In the genomic region with DNA sequence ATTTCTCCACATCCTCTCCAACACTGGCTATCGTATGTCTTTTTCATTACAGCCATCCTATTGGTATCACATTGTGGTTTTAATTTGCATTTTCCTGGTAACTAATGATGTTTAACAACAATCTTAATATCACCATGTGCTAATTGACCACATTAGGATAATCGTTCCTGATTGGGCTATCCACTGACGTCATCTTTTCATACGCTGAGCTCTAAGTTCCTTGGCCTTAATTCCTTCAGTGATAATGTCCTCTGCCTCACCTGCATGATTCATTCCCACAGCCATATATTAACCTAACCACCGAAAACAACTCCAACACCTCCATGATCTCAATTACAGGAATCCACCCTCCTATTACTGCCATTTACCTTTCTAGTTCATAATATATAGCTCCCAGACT, we compare ENCODE assay signal across 2 cellular contexts.
A peak's percentile ranks its signal among the peaks of the same experiment; 100 is the strongest.
TF ChIP-seq lines count a peak whose summit lies in the region.

No MANE protein-coding gene starts in this region.

TF ChIP-seq in HepG2, 621 proteins besides CTCF, POLR2A, EP300 and RAD21 (continued from another document):
- no peak for TF ChIP-seq ZNF552 (CRISPR knock-in tag; IDR thresholded peaks at IDR 0.05; ENCODE audit: borderline replicate concordance)
- TF ChIP-seq SKIL (CRISPR knock-in tag; IDR thresholded peaks at IDR 0.05; ENCODE audit: borderline replicate concordance) = no peak
- no peak for TF ChIP-seq TSC22D2 (CRISPR knock-in tag; IDR thresholded peaks at IDR 0.05; ENCODE audit: borderline replicate concordance)
- no peak for TF ChIP-seq HDAC2 (CRISPR knock-in tag; IDR thresholded peaks at IDR 0.05)
- peak; percentile 86 for TF ChIP-seq CREB1 (IDR thresholded peaks at IDR 0.05)
- no peak for TF ChIP-seq CREB1 (CRISPR knock-in tag; IDR thresholded peaks at IDR 0.05)
- peak; percentile 98 for TF ChIP-seq ATF7 (IDR thresholded peaks at IDR 0.05)
- TF ChIP-seq ATF7 (CRISPR knock-in tag; IDR thresholded peaks at IDR 0.05) = no peak
- no peak for TF ChIP-seq SP2 (CRISPR knock-in tag; IDR thresholded peaks at IDR 0.05)
- no peak for TF ChIP-seq ZNF737 (CRISPR knock-in tag; IDR thresholded peaks at IDR 0.05; ENCODE audit: borderline replicate concordance)
- TF ChIP-seq ZNF605 (CRISPR knock-in tag; IDR thresholded peaks at IDR 0.05) = no peak
- no peak for TF ChIP-seq KDM6A (CRISPR knock-in tag; IDR thresholded peaks at IDR 0.05; ENCODE audit: low read depth)
- TF ChIP-seq ZBTB33 (CRISPR knock-in tag; IDR thresholded peaks at IDR 0.05) = no peak
TF ChIP-seq in HepG2: peak in this region for 2.

TF ChIP-seq in HEK293, 187 proteins besides CTCF, POLR2A, EP300 and RAD21:
- TF ChIP-seq ATF2 (tag by site-specific recombination; IDR thresholded peaks at IDR 0.05; ENCODE audit: low read depth) = 0 out of 2 replicates have a peak, but pooled peaks have one; percentile 5
- TF ChIP-seq ZNF37A (tag by site-specific recombination; IDR thresholded peaks at IDR 0.05) = no peak
